28 cellular contexts compared by ENCODE assay signal in genomic region chr17:21081967-21082366, GRCh38. TPM values are rescaled to one million over a fixed set of nuclear protein-coding genes. Genes with fewer than 3 reads are reported as not detected.
DNase-seq lines count a peak whose midpoint lies in the region; ATAC-seq, FAIRE-seq and TF ChIP-seq lines count a peak whose summit lies in the region.
"Had no signal": no experiment of that assay in that cellular context is flagged by ENCODE, and none has a peak within 500 bp of the region (broad histone marks: within the 10 kb centered on the region; RNA-seq: fewer than 3 reads in every experiment).

No MANE protein-coding gene starts in this region.

- H4K20me1 ChIP-seq in K562 (replicated peaks; ENCODE audit: control insufficient read depth, insufficient read depth, low read length) = no peaks in the 10 kb centered on the region

- H3K4me2 ChIP-seq in K562 (ENCODE audit: insufficient read depth, low read length) = peak overlapping the region; percentile 55
- H3K4me2 ChIP-seq: PC-9 had no signal

- peak; percentile 80 for FAIRE-seq in K562 (lab: Jason Lieb, UNC)
- FAIRE-seq: bronchial epithelial cell, H1 had no signal

- TF ChIP-seq CTCF in GM12865 (IDR thresholded peaks at IDR 0.05; ENCODE audit: insufficient read depth, low read depth, low read length, missing control alignments) = no peak
- no peak for TF ChIP-seq CTCF in K562 (IDR thresholded peaks at IDR 0.05 in 2 of 3, conservative IDR thresholded peaks at IDR 0.05 in 1 of 3; ENCODE audit: insufficient read depth in 2 of 3, low read depth in 1 of 3, low read length in 3 of 3)

- 4% methylated on average over 4 of the region's 4 CpGs for WGBS in K562 (ENCODE audit: insufficient coverage, low coverage, missing lambda C conversion rate)

- no peaks in the 10 kb centered on the region for H3K36me3 ChIP-seq in K562 (ENCODE audit: control insufficient read depth, insufficient read depth, low read length)
- H3K36me3 ChIP-seq: transverse colon had no signal

- H3K9me1 ChIP-seq in K562 (ENCODE audit: control insufficient read depth, insufficient read depth, low read length) = no peaks in the 10 kb centered on the region

- H3K4me1 ChIP-seq in K562 (replicated peaks in 1 of 2; ENCODE audit: control insufficient read depth in 2 of 2, insufficient read depth in 2 of 2, low read length in 2 of 2) = peaks cover 0 to 3% of the 10 kb centered on the region in 2 experiments; a peak in 1 of 5 replicates
- H3K4me1 ChIP-seq: transverse colon had no signal

- intact Hi-C loops in K562 (cut with micrococcal nuclease) = no loop called here

- peak; percentile 10 for DNase-seq in DMS 273 (lab: John Stamatoyannopoulos, UW; ENCODE audit: unreplicated experiment)
- DNase-seq in DMS 273 treated with DMSO at 0.1 percent for 48 hours (lab: John Stamatoyannopoulos, UW) = no peak
- DNase-seq in GM12865 (ENCODE audit: low read depth) = peak; percentile 9
- DNase-seq in NCI-H748 treated with DMSO at 0.1 percent for 48 hours (lab: John Stamatoyannopoulos, UW) = peak; percentile 6
- DNase-seq in K562 (ENCODE audit: extremely low read depth in 1 of 4, low spot score in 3 of 4) = peak; percentile 29 to 66 (median 46)
- no peak for DNase-seq in NCI-H1694 treated with DMSO at 0.1 percent for 48 hours (lab: John Stamatoyannopoulos, UW)
- no peak for DNase-seq in HPDE6-E6E7 (ENCODE audit: extremely low spot score)
- no peak for DNase-seq in EL
- DNase-seq: activated CD4-positive, alpha-beta T cell treated with anti-CD3 and anti-CD28 coated beads for 4 hours; activated CD8-positive, alpha-beta memory T cell treated with anti-CD3 and anti-CD28 coated beads for 24 hours; activated gamma-delta T cell; activated naive CD8-positive, alpha-beta T cell treated with anti-CD3 and anti-CD28 coated beads for 36 hours; activated T-cell treated with anti-CD3 and anti-CD28 coated beads for 4 hours; anterior cingulate cortex; DMS79 treated with DMSO at 0.1 percent for 48 hours; hypothalamus; immature natural killer cell; MV-4-11; NCI-H1436 treated with DMSO at 0.1 percent for 48 hours; NCI-H446 treated with DMSO at 0.1 percent for 48 hours; NK-92 treated with Interleukin-12 subunit alpha and Interleukin-12 subunit beta, amount 100 ng/mL, for 24 hours; PC-9; Right ventricle myocardium superior; transverse colon had no signal

- H3K79me2 ChIP-seq in K562 (ENCODE audit: control insufficient read depth, insufficient read depth, low read length) = no peaks in the 10 kb centered on the region

- H3K9me3 ChIP-seq in K562 (replicated peaks; ENCODE audit: control insufficient read depth, insufficient read depth, low read depth, low read length) = no peaks in the 10 kb centered on the region
- H3K9me3 ChIP-seq: transverse colon had no signal

- H2AFZ ChIP-seq in K562 (ENCODE audit: low read depth, low read length) = peak overlapping the region; percentile 74
- H2AFZ ChIP-seq: PC-9 had no signal

- H3K27me3 ChIP-seq in K562 (ENCODE audit: control insufficient read depth in 2 of 2, insufficient read depth in 2 of 2, low read length in 2 of 2) = no peaks in the 10 kb centered on the region; a peak in 1 of 5 replicates
- H3K27me3 ChIP-seq: transverse colon had no signal

- H3K27ac ChIP-seq in K562 (ENCODE audit: extremely low read depth, low read depth, low read length) = no peak overlapping the region
- H3K27ac ChIP-seq: 22Rv1, PC-9, transverse colon had no signal

- H3K4me3 ChIP-seq in GM12865 (ENCODE audit: low read depth, low read length) (no peak overlapping the region), K562 (no peak overlapping the region)
- H3K4me3 ChIP-seq: PC-9, transverse colon had no signal

- TF ChIP-seq EP300 in K562 (IDR thresholded peaks at IDR 0.05; ENCODE audit: low read length) = no peak

- no peak; the same call in 1 of the 2 replicates for TF ChIP-seq POLR2A in K562 (conservative IDR thresholded peaks at IDR 0.05)

- in situ Hi-C loops in K562 (cut with MboI) = no loop called here

- BruUV-seq in K562 (replicated peaks; lab: Mats Ljungman, UMichigan) = no TSS peak

- POLR2A ChIA-PET in K562 (lab: Yijun Ruan, JAX) = interaction anchor here (2.0 kb wide), 1 partner anchor 39 kb away, joined by 8 read pairs; the partner anchor contains the start of gene USP22

- no peak overlapping the region for H3K9ac ChIP-seq in K562 (ENCODE audit: insufficient read depth in 1 of 2, low read depth in 2 of 2, low read length in 2 of 2)

- TF ChIP-seq RAD21 in K562 (CRISPR knock-in tag; conservative IDR thresholded peaks at IDR 0.05 in 1 of 2, IDR thresholded peaks at IDR 0.05 in 1 of 2) = no peak

- peak; percentile 100 for ATAC-seq in K562
- ATAC-seq: stimulated activated effector memory CD8-positive, alpha-beta T cell treated with anti-CD3 and anti-CD28 coated beads, Interleukin-12 subunit alpha, Interleukin-12 subunit beta, amount 100 ng/mL, for 72 hours had no signal

- CTCF ChIA-PET in K562 (lab: Yijun Ruan, JAX; ENCODE audit: low intra/inter-chr PET ratio) = no interaction called here

TF ChIP-seq in K562, 482 proteins besides CTCF, POLR2A, EP300 and RAD21 (continues in another document):
- peak; percentile 62 for TF ChIP-seq NFYB (IDR thresholded peaks at IDR 0.05; ENCODE audit: extremely low read depth, insufficient read length)
- peak; percentile 59 for TF ChIP-seq PKNOX1 (IDR thresholded peaks at IDR 0.05)
- TF ChIP-seq ZNF140 (CRISPR knock-in tag; IDR thresholded peaks at IDR 0.05) = no peak
- no peak for TF ChIP-seq FOXO4 (CRISPR knock-in tag; IDR thresholded peaks at IDR 0.05)
- TF ChIP-seq NBN (IDR thresholded peaks at IDR 0.05; ENCODE audit: low read depth) = no peak

RNA-seq across cellular contexts. Expression of gene USP22, which starts 39.2 kb away (rescaled TPM):
- 184 and 279 TPM in 2 replicates for total RNA-seq in K562 (2011; cell fraction: chromatin; rRNA removed; ENCODE audit: low replicate concordance)
- 118 and 126 TPM in 2 replicates for total RNA-seq in K562 (2011; cell fraction: nucleolus; rRNA removed)
- total RNA-seq in K562 (2011; cell fraction: nucleoplasm; rRNA removed) = 105 and 120 TPM in 2 replicates
- total RNA-seq in K562 (2014; rRNA removed) = 54.3 and 71.1 TPM in 2 replicates
- total RNA-seq in K562 (2014; rRNA removed; fragmentation: Illumina TruSeq; extraction: Trizol) = 59.6 and 61.6 TPM in 2 replicates
- 56.2 and 58.9 TPM in 2 replicates for total RNA-seq in K562 (2015; rRNA removed; fragmentation: Illumina TruSeq; extraction: Trizol)
- total RNA-seq in K562 (2021) = 105 and 113 TPM in 2 replicates
- polyA plus RNA-seq in K562 (2011; rRNA removed) = 79.9 and 93.3 TPM in 2 replicates
- 50.7 and 75.4 TPM in 2 replicates for polyA plus RNA-seq in K562 (2011; cell fraction: cytosol; rRNA removed)
- 89.8 and 116 TPM in 2 replicates for polyA plus RNA-seq in K562 (2011; cell fraction: nucleus; rRNA removed)
- 70.3 and 91.2 TPM in 2 replicates for polyA plus RNA-seq in K562 (2012)
- polyA plus RNA-seq in K562 (2014; fragmentation: Illumina TruSeq; extraction: Trizol) = 77.5 and 91.3 TPM in 2 replicates
- polyA plus RNA-seq in K562 (2014; fragmentation: Nextera tagmentation; extraction: Ambion mirVana) = 1 to 10 TPM; 6.5 to 7.5 TPM
- polyA plus RNA-seq in K562 (2014; rRNA removed) = 46.4 and 51.6 TPM in 2 replicates
- polyA minus RNA-seq in K562 (2011; rRNA and poly(A)+ RNA removed) = 158 and 167 TPM in 2 replicates
- polyA minus RNA-seq in K562 (2011; cell fraction: cytosol; rRNA and poly(A)+ RNA removed) = 74.7 and 128 TPM in 2 replicates
- 43.2 and 82.8 TPM in 2 replicates for polyA minus RNA-seq in K562 (2011; cell fraction: nucleus; rRNA and poly(A)+ RNA removed)

RNA-seq across cellular contexts. Expression of gene DHRS7B, which starts 44.8 kb away (rescaled TPM):
- 27.5 and 29.2 TPM in 2 replicates for total RNA-seq in K562 (2011; cell fraction: chromatin; rRNA removed; ENCODE audit: low replicate concordance)
- 43.5 and 55.5 TPM in 2 replicates for total RNA-seq in K562 (2011; cell fraction: nucleolus; rRNA removed)
- 44.0 and 46.1 TPM in 2 replicates for total RNA-seq in K562 (2011; cell fraction: nucleoplasm; rRNA removed)
- 8.9 and 17.2 TPM in 2 replicates for total RNA-seq in K562 (2014; rRNA removed)
- 14.8 and 15.6 TPM in 2 replicates for total RNA-seq in K562 (2014; rRNA removed; fragmentation: Illumina TruSeq; extraction: Trizol)
- total RNA-seq in K562 (2015; rRNA removed; fragmentation: Illumina TruSeq; extraction: Trizol) = 12.6 and 13.4 TPM in 2 replicates
- 12.5 and 13.8 TPM in 2 replicates for total RNA-seq in K562 (2021)
- polyA plus RNA-seq in K562 (2011; rRNA removed) = 18.7 and 18.8 TPM in 2 replicates
- polyA plus RNA-seq in K562 (2011; cell fraction: cytosol; rRNA removed) = 27.0 and 31.9 TPM in 2 replicates
- 15.1 and 17.0 TPM in 2 replicates for polyA plus RNA-seq in K562 (2011; cell fraction: nucleus; rRNA removed)
- polyA plus RNA-seq in K562 (2012) = 16.3 and 20.0 TPM in 2 replicates
- polyA plus RNA-seq in K562 (2014; fragmentation: Illumina TruSeq; extraction: Trizol) = 8.0 and 12.8 TPM in 2 replicates
- 10 to 100 TPM; 23.5 to 30.7 TPM for polyA plus RNA-seq in K562 (2014; fragmentation: Nextera tagmentation; extraction: Ambion mirVana)
- 16.6 and 24.5 TPM in 2 replicates for polyA plus RNA-seq in K562 (2014; rRNA removed)
- 22.6 and 25.5 TPM in 2 replicates for polyA minus RNA-seq in K562 (2011; rRNA and poly(A)+ RNA removed)
- 8.7 and 13.3 TPM in 2 replicates for polyA minus RNA-seq in K562 (2011; cell fraction: cytosol; rRNA and poly(A)+ RNA removed)
- polyA minus RNA-seq in K562 (2011; cell fraction: nucleus; rRNA and poly(A)+ RNA removed) = 9.4 and 14.2 TPM in 2 replicates

Comparison
In these comparisons a context has a peak if more than half of its experiments do, and no peak if none do; other contexts are left out.
1. DNase-seq: peak in DMS 273 (single experiment), GM12865 (single experiment), NCI-H748 treated with DMSO at 0.1 percent for 48 hours (single experiment) and K562 (4 of 4); none in DMS 273 treated with DMSO at 0.1 percent for 48 hours (single experiment), NCI-H1694 treated with DMSO at 0.1 percent for 48 hours (single experiment), HPDE6-E6E7 (single experiment) and EL (single experiment).